Comparison of ENCODE assay signal across 1 cellular context in the genomic region with DNA sequence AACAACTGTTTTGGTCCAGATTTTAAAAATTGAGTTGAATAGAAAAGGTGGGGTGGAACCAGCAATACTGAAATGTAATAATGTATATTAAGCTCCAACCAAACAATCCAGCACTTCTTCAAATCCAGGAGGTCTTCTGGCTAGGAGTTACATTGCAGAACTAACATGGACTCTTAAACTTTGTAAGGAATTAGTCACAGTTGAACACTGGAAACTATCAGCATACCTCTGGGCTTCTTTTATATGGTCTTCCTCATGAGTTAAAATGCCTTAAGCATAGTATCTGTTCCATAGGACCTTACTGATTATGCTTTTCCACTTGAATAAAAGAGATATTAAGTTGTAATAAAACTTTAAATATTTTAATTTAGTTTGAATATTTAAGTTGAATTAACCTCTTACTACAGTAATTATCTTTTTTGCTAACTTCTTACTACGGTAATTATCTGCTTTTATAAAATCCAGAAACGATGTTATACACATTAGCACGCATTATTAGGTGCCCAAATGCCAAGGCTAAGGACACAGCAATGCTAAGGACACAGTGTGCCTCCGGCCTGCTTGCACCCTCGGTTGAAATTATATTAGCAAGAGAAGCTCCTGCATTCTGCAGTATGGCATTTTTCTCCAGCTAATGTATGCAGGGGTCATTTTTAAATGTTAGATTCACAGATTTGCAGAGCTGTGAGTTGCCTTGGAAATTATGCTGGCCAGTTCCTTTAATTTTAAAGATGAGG.
TF ChIP-seq lines count a peak whose summit lies in the region.

No MANE protein-coding gene starts in this region.

TF ChIP-seq in A549, 52 proteins besides CTCF, POLR2A, EP300 and RAD21 (continued from another document):
- no peak for TF ChIP-seq NPAS2 (CRISPR knock-in tag; IDR thresholded peaks at IDR 0.05; ENCODE audit: borderline replicate concordance)
- no peak for TF ChIP-seq CBX2 (IDR thresholded peaks at IDR 0.05; ENCODE audit: borderline replicate concordance, low read depth)
- no peak for TF ChIP-seq HEYL (CRISPR knock-in tag; IDR thresholded peaks at IDR 0.05)
- TF ChIP-seq RCOR1 (IDR thresholded peaks at IDR 0.05; ENCODE audit: low read depth, low read length), result no peak
- no peak for TF ChIP-seq GATA3 (IDR thresholded peaks at IDR 0.05; ENCODE audit: borderline replicate concordance)
- no peak for TF ChIP-seq EHMT2 (IDR thresholded peaks at IDR 0.05; ENCODE audit: low read depth)
- TF ChIP-seq RARB (CRISPR knock-in tag; IDR thresholded peaks at IDR 0.05), result no peak
- no peak for TF ChIP-seq NFE2L2 (conservative IDR thresholded peaks at IDR 0.05; ENCODE audit: low read length)
- no peak for TF ChIP-seq RFX5 (IDR thresholded peaks at IDR 0.05)
